25 cellular contexts compared by ENCODE assay signal in the genomic region with DNA sequence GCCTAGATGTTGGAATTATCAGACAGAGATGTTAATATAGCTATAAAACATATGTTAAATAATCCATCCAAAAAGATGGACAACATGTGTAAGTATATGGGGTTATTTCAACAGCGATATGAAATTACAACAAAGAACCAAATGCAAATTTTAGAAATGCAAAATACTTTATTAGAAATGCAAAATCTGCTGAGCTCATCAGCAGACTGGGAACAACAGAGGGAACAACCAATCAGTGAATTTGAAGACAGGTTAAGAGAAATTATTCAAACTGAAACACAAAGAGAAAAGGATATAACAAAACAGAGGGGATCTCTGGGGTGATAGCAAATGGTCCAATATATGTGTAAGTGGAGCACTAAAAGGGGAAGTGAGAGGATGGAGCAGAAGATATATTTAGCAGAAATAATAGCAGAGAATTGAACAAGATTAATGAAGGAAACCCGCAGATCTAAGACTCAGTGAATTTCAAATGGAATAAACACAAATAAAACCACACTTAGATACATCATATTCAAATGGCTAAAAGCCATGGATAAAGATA.
"Had no signal": no experiment of that assay in that cellular context is flagged by ENCODE, and none has a peak within 500 bp of the region (broad histone marks: within the 10 kb centered on the region; RNA-seq: fewer than 3 reads in every experiment).

No MANE protein-coding gene starts in this region.

- H3K4me3 ChIP-seq: SJSA1 had no signal

- H3K4me2 ChIP-seq: SK-N-SH had no signal

- H3K27me3 ChIP-seq: SJSA1 had no signal

- H3K36me3 ChIP-seq: SJSA1 had no signal

- FAIRE-seq: bronchial epithelial cell had no signal

- DNase-seq: activated CD4-positive, alpha-beta T cell treated with anti-CD3 and anti-CD28 coated beads, Interleukin-2, amount 50 U/mL, for 4 hours; activated CD8-positive, alpha-beta T cell treated with anti-CD3 and anti-CD28 coated beads for 36 hours; activated effector memory CD4-positive, alpha-beta T cell treated with anti-CD3 and anti-CD28 coated beads, Interleukin-2, amount 50 U/mL, for 16 hours; activated naive CD4-positive, alpha-beta T cell; activated T-cell treated with anti-CD3 and anti-CD28 coated beads, Interleukin-2, amount 50 U/mL, for 1 hour; activated T-cell treated with anti-CD3 and anti-CD28 coated beads, Interleukin-2, amount 50 U/mL, for 72 hours; anterior cingulate cortex; caudate nucleus; cerebellar nuclear complex; MM.1S; NCI-H1048; NCI-H1105 treated with DMSO at 0.1 percent for 48 hours; NCI-H1436; NCI-H1694; NCI-H1930; NCI-H2081 treated with DMSO at 0.1 percent for 48 hours; NCI-H345; NCI-H524 treated with DMSO at 0.1 percent for 48 hours; NK-92 treated with Interleukin-12 subunit alpha and Interleukin-12 subunit beta, amount 100 ng/mL, for 24 hours; SHP77 treated with DMSO at 0.1 percent for 48 hours; SK-N-SH had no signal

- H3K27ac ChIP-seq: SJSA1 had no signal

- ATAC-seq: activated CD8-positive, alpha-beta T cell treated with anti-CD3 and anti-CD28 coated beads for 36 hours; activated naive CD4-positive, alpha-beta T cell treated with anti-CD3 and anti-CD28 coated beads, Interleukin-2, amount 50 U/mL, for 72 hours; activated T-cell treated with anti-CD3 and anti-CD28 coated beads, Interleukin-2, amount 50 U/mL, for 72 hours; activated T-helper 17 cell treated with anti-CD3 and anti-CD28 coated beads, Interleukin-2, amount 50 U/mL, for 72 hours had no signal

- H3K9ac ChIP-seq: SK-N-SH had no signal
